12 cellular contexts compared by ENCODE assay signal in genomic region chr1:207883660-207884245, GRCh38. TPM values are rescaled to one million over a fixed set of nuclear protein-coding genes. Genes with fewer than 3 reads are reported as not detected.
A peak's percentile ranks its signal among the peaks of the same experiment; 100 is the strongest.
DNase-seq lines count a peak whose midpoint lies in the region; ATAC-seq and TF ChIP-seq lines count a peak whose summit lies in the region.
"Had no signal": no experiment of that assay in that cellular context is flagged by ENCODE, and none has a peak within 500 bp of the region (broad histone marks: within the 10 kb centered on the region; RNA-seq: fewer than 3 reads in every experiment).

No MANE protein-coding gene starts in this region.

- H3K4me2 ChIP-seq in Loucy (ENCODE audit: low read depth, low read length, poor library complexity, severe bottlenecking), result peak overlapping the region; percentile 68

- H3K27ac Mint-ChIP-seq in activated naive CD4-positive, alpha-beta T cell treated with anti-CD3 and anti-CD28 coated beads, Interleukin-2, amount 50 U/mL, for 24 hours, result peak overlapping the region; percentile 96

- H3K4me1 ChIP-seq in Loucy (ENCODE audit: insufficient read depth, low read length, poor library complexity, severe bottlenecking) (peaks cover 54% of the 10 kb centered on the region), colonic mucosa (no peaks in the 10 kb centered on the region), thoracic aorta (ENCODE audit: control insufficient read depth in 1 of 2, low read depth in 2 of 2) (peaks cover 4 to 20% of the 10 kb centered on the region in 2 donors)

- H3K4me3 Mint-ChIP-seq in activated naive CD4-positive, alpha-beta T cell treated with anti-CD3 and anti-CD28 coated beads, Interleukin-2, amount 50 U/mL, for 24 hours, result peak overlapping the region; percentile 87

- H3K36me3 ChIP-seq in Loucy (ENCODE audit: insufficient read depth, low read length), result no peaks in the 10 kb centered on the region
- no peaks in the 10 kb centered on the region for H3K36me3 ChIP-seq in colonic mucosa
- no peaks in the 10 kb centered on the region for H3K36me3 ChIP-seq in thoracic aorta

- H3K27me3 ChIP-seq in Loucy (ENCODE audit: insufficient read depth, low read length, poor library complexity, severe bottlenecking) (no peaks in the 10 kb centered on the region), colonic mucosa (no peaks in the 10 kb centered on the region), thoracic aorta (replicated peaks; ENCODE audit: insufficient read depth) (no peaks in the 10 kb centered on the region)

- no peaks in the 10 kb centered on the region for H3F3A ChIP-seq in Loucy (ENCODE audit: low read depth)

- no peaks in the 10 kb centered on the region for H3K27me3 Mint-ChIP-seq in activated naive CD4-positive, alpha-beta T cell treated with anti-CD3 and anti-CD28 coated beads, Interleukin-2, amount 50 U/mL, for 24 hours

- H2AFZ ChIP-seq in Loucy (ENCODE audit: low read length), result peak overlapping the region; percentile 86

- no peaks in the 10 kb centered on the region for H3K79me2 ChIP-seq in Loucy (ENCODE audit: insufficient read depth, low read length)

- H3K4me3 ChIP-seq in Loucy (ENCODE audit: low read length, poor library complexity, severe bottlenecking), result peak overlapping the region; percentile 32
- H3K4me3 ChIP-seq in colonic mucosa, result no peak overlapping the region
- peak overlapping the region; percentile 23 for H3K4me3 ChIP-seq in thoracic aorta

- no peak for DNase-seq in activated naive CD4-positive, alpha-beta T cell (lab: John Stamatoyannopoulos, UW)
- DNase-seq in colonic mucosa (no peak), thoracic aorta (ENCODE audit: low spot score) (no peak), AG08395 (ENCODE audit: low spot score) (no peak), COLO829 (ENCODE audit: low spot score) (no peak), activated gamma-delta T cell (lab: John Stamatoyannopoulos, UW) (no peak)
- DNase-seq: erythroblast; stimulated activated CD4-positive, alpha-beta T cell treated with anti-CD3 and anti-CD28 coated beads, Interleukin-12 subunit alpha, Interleukin-12 subunit beta, amount 100 ng/mL, for 4 hours had no signal

- H3K9me3 Mint-ChIP-seq in activated naive CD4-positive, alpha-beta T cell treated with anti-CD3 and anti-CD28 coated beads, Interleukin-2, amount 50 U/mL, for 24 hours, result no peaks in the 10 kb centered on the region

- no peaks in the 10 kb centered on the region for H4K20me1 ChIP-seq in Loucy (ENCODE audit: insufficient read depth, low read length, poor library complexity, severe bottlenecking)

- intact Hi-C loops in colonic mucosa (cut with DNase I), result loop anchor here (10.0 kb wide), 2 partner anchors 111 to 361 kb away; partner anchors contain the start of gene PLXNA2

- ATAC-seq in thoracic aorta (ENCODE audit: insufficient number of reproducible peaks, low FRiP score, low read depth), result no peak

- no peaks in the 10 kb centered on the region for H3K9me2 ChIP-seq in Loucy (replicated peaks; ENCODE audit: low read depth, low read length)

- no peak for TF ChIP-seq CTCF in Loucy (conservative IDR thresholded peaks at IDR 0.05; ENCODE audit: low read length)
- TF ChIP-seq CTCF in colonic mucosa (IDR thresholded peaks at IDR 0.05), result no peak
- TF ChIP-seq CTCF in thoracic aorta (IDR thresholded peaks at IDR 0.05), result no peak

- H3K9ac ChIP-seq in Loucy (ENCODE audit: low read depth, low read length, poor library complexity, severe bottlenecking) (peak overlapping the region; percentile 13), colonic mucosa (ENCODE audit: low read depth in 2 of 2, low read length in 2 of 2) (no peak overlapping the region)

- H3K9me3 ChIP-seq in Loucy (ENCODE audit: insufficient read depth, low read depth, low read length) (no peaks in the 10 kb centered on the region), colonic mucosa (no peaks in the 10 kb centered on the region), thoracic aorta (no peaks in the 10 kb centered on the region)

- no peaks in the 10 kb centered on the region for H3K36me3 Mint-ChIP-seq in activated naive CD4-positive, alpha-beta T cell treated with anti-CD3 and anti-CD28 coated beads, Interleukin-2, amount 50 U/mL, for 24 hours

- H3K27ac ChIP-seq in colonic mucosa (peak overlapping the region; percentile 51), thoracic aorta (no peak overlapping the region)
- H3K27ac ChIP-seq: C4-2B had no signal

- peaks cover 49% of the 10 kb centered on the region for H3K4me1 Mint-ChIP-seq in activated naive CD4-positive, alpha-beta T cell treated with anti-CD3 and anti-CD28 coated beads, Interleukin-2, amount 50 U/mL, for 24 hours

RNA-seq across cellular contexts. Expression of gene CD34, which starts 27.2 kb away (rescaled TPM):
- total RNA-seq in colonic mucosa, result 1 to 10 TPM; 3.1 to 8.4 TPM
- total RNA-seq in thoracic aorta, result 10 to 100 TPM; 67.8 to 77.3 TPM
- total RNA-seq: SK-MEL-5 had no signal

Comparison
In these comparisons a context has a peak if more than half of its experiments do, and no peak if none do; other contexts are left out.
1. RNA of gene CD34, which starts 27.2 kb away (total RNA-seq): 67.8 to 77.3 TPM in thoracic aorta; 3.1 to 8.4 TPM in colonic mucosa; every median in the first group is over 4 times any median in the second.